8 cellular contexts compared by ENCODE assay signal in genomic region chr10:27100800-27101347, GRCh38. TPM values are rescaled to one million over a fixed set of nuclear protein-coding genes. Genes with fewer than 3 reads are reported as not detected.
DNase-seq lines count a peak whose midpoint lies in the region; ATAC-seq and TF ChIP-seq lines count a peak whose summit lies in the region.

No MANE protein-coding gene starts in this region.

- TF ChIP-seq POLR2A in tibial nerve (IDR thresholded peaks at IDR 0.05) = no peak

- ATAC-seq in HG03135 (IDR thresholded peaks at IDR 0.05; ENCODE audit: unreplicated experiment) = no peak

- H3K4me1 ChIP-seq in SJSA1 (replicated peaks) = no peaks in the 10 kb centered on the region
- H3K4me1 ChIP-seq in mononuclear cell (ENCODE audit: insufficient read depth, low read length) = peaks cover 17% of the 10 kb centered on the region
- H3K4me1 ChIP-seq in tibial nerve = peaks cover 0 to 21% (median 2%) of the 10 kb centered on the region in 4 donors

- H3K27ac ChIP-seq in SJSA1 = no peak overlapping the region
- H3K27ac ChIP-seq in cingulate gyrus (ENCODE audit: low read depth, low read length) = peak overlapping the region; percentile 83
- H3K27ac ChIP-seq in tibial nerve = peak overlapping the region; percentile 85 to 93 (median 90)

- H3K36me3 ChIP-seq in SJSA1 (0 out of 2 replicates have a peak, but pooled peaks cover 3% of the 10 kb centered on the region), tibial nerve (peaks cover 0 to 12% (median 0%) of the 10 kb centered on the region in 3 donors)

- H3K27me3 ChIP-seq in SJSA1 (replicated peaks) (no peaks in the 10 kb centered on the region), mononuclear cell (ENCODE audit: insufficient read depth, low read length) (no peaks in the 10 kb centered on the region), tibial nerve (no peaks in the 10 kb centered on the region)

- DNase-seq in NCI-H510A treated with DMSO at 0.1 percent for 48 hours (lab: John Stamatoyannopoulos, UW) (peak; percentile 35), NCI-H510A (lab: John Stamatoyannopoulos, UW) (no peak), SJSA1 (ENCODE audit: low read depth in 1 of 2, low spot score in 2 of 2) (no peak), tibial nerve (ENCODE audit: low spot score in 2 of 2) (peak in 1 of 2 donors; percentile 11), NCI-H2107 (lab: John Stamatoyannopoulos, UW) (no peak)

- H3K9me3 ChIP-seq in SJSA1 (replicated peaks) (no peaks in the 10 kb centered on the region), mononuclear cell (ENCODE audit: low read depth, low read length) (no peaks in the 10 kb centered on the region), tibial nerve (no peaks in the 10 kb centered on the region)

- H3K4me3 ChIP-seq in SJSA1 = peak overlapping the region; percentile 56
- peak overlapping the region; percentile 83 for H3K4me3 ChIP-seq in mononuclear cell (ENCODE audit: low read length)
- peak overlapping the region; percentile 68 to 81 (median 79) for H3K4me3 ChIP-seq in tibial nerve

- no peak for TF ChIP-seq CTCF in tibial nerve (IDR thresholded peaks at IDR 0.05)

- TF ChIP-seq EP300 in tibial nerve (IDR thresholded peaks at IDR 0.05) = no peak

- 40 to 47% methylated on average over 14 of the region's 14 CpGs for WGBS in tibial nerve, 2 donors

RNA-seq across cellular contexts. Expression of gene ANKRD26, which starts 0.6 kb away (rescaled TPM):
- 7.4 and 14.3 TPM in 2 replicates for total RNA-seq in SJSA1 (2014; rRNA removed; shearing (Covaris generic))
- total RNA-seq in mononuclear cell (6.3 TPM), tibial nerve (10 to 100 TPM; 10.7 to 24.3 (median 12.8) TPM)

RNA-seq across cellular contexts. Expression of gene YME1L1, which starts 53.3 kb away (rescaled TPM):
- total RNA-seq in SJSA1 (2014; rRNA removed; shearing (Covaris generic)) = 120 and 156 TPM in 2 replicates
- total RNA-seq in mononuclear cell (152 TPM), tibial nerve (10 to 100 TPM; 44.1 to 53.0 (median 48.9) TPM)

RNA-seq across cellular contexts. Expression of gene MASTL, which starts 54.3 kb away (rescaled TPM):
- 23.2 and 43.5 TPM in 2 replicates for total RNA-seq in SJSA1 (2014; rRNA removed; shearing (Covaris generic))
- 26.8 TPM for total RNA-seq in mononuclear cell
- total RNA-seq in tibial nerve = 10 to 100 TPM in 2 of 4 donors, 1 to 10 TPM in 2; 4.0 to 12.4 (median 10.1) TPM
